ENCODE assay signal across 24 cellular contexts in the genomic region with DNA sequence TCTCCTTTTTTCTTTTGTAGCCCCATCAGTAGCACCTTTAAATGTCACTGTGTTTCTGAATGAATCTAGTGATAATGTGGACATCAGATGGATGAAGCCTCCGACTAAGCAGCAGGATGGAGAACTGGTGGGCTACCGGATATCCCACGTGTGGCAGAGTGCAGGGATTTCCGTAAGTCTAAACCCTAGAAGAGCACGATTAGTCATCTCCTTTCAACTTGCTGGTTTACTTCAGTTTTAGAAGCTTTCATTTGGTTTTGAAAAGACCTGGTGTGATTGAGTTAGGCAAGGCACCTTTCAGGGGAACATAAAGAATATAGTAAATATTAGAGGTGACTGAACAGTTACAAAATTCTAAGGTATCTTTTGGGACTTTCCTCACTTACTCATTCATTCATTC.
A peak's percentile ranks its signal among the peaks of the same experiment; 100 is the strongest.
DNase-seq lines count a peak whose midpoint lies in the region; ATAC-seq and TF ChIP-seq lines count a peak whose summit lies in the region.
"Had no signal": no experiment of that assay in that cellular context is flagged by ENCODE, and none has a peak within 500 bp of the region (broad histone marks: within the 10 kb centered on the region; RNA-seq: fewer than 3 reads in every experiment).

No MANE protein-coding gene starts in this region.

- H3K27ac Mint-ChIP-seq in activated CD4-positive, alpha-beta T cell treated with anti-CD3 and anti-CD28 coated beads for 36 hours, result peak overlapping the region; percentile 74
- H3K27ac Mint-ChIP-seq in natural killer cell treated with Interleukin-12 subunit alpha and Interleukin-12 subunit beta and Interleukin-15 and Interleukin-18, amount 100 ng/mL, for 72 hours, result peak overlapping the region in 1 of 2 donors; percentile 27
- H3K27ac Mint-ChIP-seq in natural killer cell, result no peak overlapping the region
- H3K27ac Mint-ChIP-seq in T-helper 2 cell treated with Interferon-gamma antibody and Interleukin-4, amounts not matched to agents 5 μg/mL and 100 μg/mL, for 36 hours, result no peak overlapping the region
- no peak overlapping the region for H3K27ac Mint-ChIP-seq in stimulated activated naive CD8-positive, alpha-beta T cell treated with anti-CD3 and anti-CD28 coated beads, Interleukin-15, amount 100 ng/mL, for 72 hours
- H3K27ac Mint-ChIP-seq: activated B cell treated with CpG ODN at 0.5 μM for 24 hours; CD4-positive, alpha-beta T cell; naive B cell had no signal

- no peaks in the 10 kb centered on the region for H3K36me3 Mint-ChIP-seq in activated CD4-positive, alpha-beta T cell treated with anti-CD3 and anti-CD28 coated beads for 36 hours (ENCODE audit: low read depth)
- peaks cover 3% of the 10 kb centered on the region for H3K36me3 Mint-ChIP-seq in natural killer cell treated with Interleukin-12 subunit alpha and Interleukin-12 subunit beta and Interleukin-15 and Interleukin-18, amount 100 ng/mL, for 72 hours
- H3K36me3 Mint-ChIP-seq in natural killer cell, result peaks cover 3% of the 10 kb centered on the region
- H3K36me3 Mint-ChIP-seq in T-helper 2 cell treated with Interferon-gamma antibody and Interleukin-4, amounts not matched to agents 5 μg/mL and 100 μg/mL, for 36 hours (ENCODE audit: low read depth), result no peaks in the 10 kb centered on the region

- ATAC-seq in activated CD4-positive, alpha-beta T cell treated with anti-CD3 and anti-CD28 coated beads for 36 hours, result peak; percentile 92
- peak in 1 of 2 donors; percentile 77 for ATAC-seq in natural killer cell treated with Interleukin-12 subunit alpha and Interleukin-12 subunit beta and Interleukin-15 and Interleukin-18, amount 100 ng/mL, for 72 hours
- no peak for ATAC-seq in natural killer cell
- ATAC-seq in stimulated activated naive CD8-positive, alpha-beta T cell treated with anti-CD3 and anti-CD28 coated beads, Interleukin-15, amount 100 ng/mL, for 72 hours, result peak; percentile 94
- ATAC-seq: left ventricle myocardium superior, sciatic nerve had no signal

- peaks cover 15% of the 10 kb centered on the region for H3K4me1 Mint-ChIP-seq in activated CD4-positive, alpha-beta T cell treated with anti-CD3 and anti-CD28 coated beads for 36 hours
- peaks cover 0 to 12% of the 10 kb centered on the region in 2 donors for H3K4me1 Mint-ChIP-seq in natural killer cell treated with Interleukin-12 subunit alpha and Interleukin-12 subunit beta and Interleukin-15 and Interleukin-18, amount 100 ng/mL, for 72 hours (ENCODE audit: low read depth in 2 of 2)
- H3K4me1 Mint-ChIP-seq in natural killer cell, result no peaks in the 10 kb centered on the region
- H3K4me1 Mint-ChIP-seq in T-helper 2 cell treated with Interferon-gamma antibody and Interleukin-4, amounts not matched to agents 5 μg/mL and 100 μg/mL, for 36 hours (ENCODE audit: low read depth), result peaks cover 1% of the 10 kb centered on the region
- H3K4me1 Mint-ChIP-seq in stimulated activated naive CD8-positive, alpha-beta T cell treated with anti-CD3 and anti-CD28 coated beads, Interleukin-15, amount 100 ng/mL, for 72 hours, result peaks cover 18% of the 10 kb centered on the region
- H3K4me1 Mint-ChIP-seq: activated B cell treated with CpG ODN at 0.5 μM for 24 hours, naive B cell had no signal

- intact Hi-C loops in activated CD4-positive, alpha-beta T cell treated with anti-CD3 and anti-CD28 coated beads for 36 hours (cut with DNase I, micrococcal nuclease), result no loop called here
- intact Hi-C loops in natural killer cell (cut with micrococcal nuclease), result no loop called here

- TF ChIP-seq CTCF in natural killer cell (IDR thresholded peaks at IDR 0.05), result no peak

- DNase-seq in activated CD4-positive, alpha-beta T cell treated with anti-CD3 and anti-CD28 coated beads for 36 hours, result peak; percentile 41
- DNase-seq in activated CD4-positive, alpha-beta T cell treated with anti-CD3 and anti-CD28 coated beads for 4 hours, result no peak
- DNase-seq in natural killer cell treated with Interleukin-12 subunit alpha and Interleukin-12 subunit beta and Interleukin-15 and Interleukin-18, amount 100 ng/mL, for 72 hours (ENCODE audit: low spot score), result no peak
- DNase-seq in natural killer cell (no peak), EL (no peak), LoVo (ENCODE audit: low spot score) (no peak)
- peak; percentile 50 for DNase-seq in T-helper 2 cell treated with Interferon-gamma antibody and Interleukin-4, amounts not matched to agents 5 μg/mL and 100 μg/mL, for 36 hours (ENCODE audit: low spot score)
- peak in 1 of 2 donors; percentile 45 for DNase-seq in stimulated activated naive CD8-positive, alpha-beta T cell treated with anti-CD3 and anti-CD28 coated beads, Interleukin-15, amount 100 ng/mL, for 72 hours
- DNase-seq: activated B cell treated with CpG ODN at 0.5 μM for 24 hours; activated CD8-positive, alpha-beta memory T cell treated with anti-CD3 and anti-CD28 coated beads, Interleukin-2, amount 50 U/mL, for 4 hours; anterior cingulate cortex; CD4-positive, alpha-beta T cell; islet precursor cell; left ventricle myocardium superior; naive B cell; NCI-H146; NCI-H2107; NCI-H774; nucleus accumbens; stimulated activated CD4-positive, alpha-beta T cell treated with anti-CD3 and anti-CD28 coated beads, Interleukin-12 subunit alpha, Interleukin-12 subunit beta, amount 100 ng/mL, for 4 hours; SW 1271; thyroid gland had no signal

- H3K4me3 Mint-ChIP-seq in activated CD4-positive, alpha-beta T cell treated with anti-CD3 and anti-CD28 coated beads for 36 hours, result no peak overlapping the region
- peak overlapping the region; percentile 9 for H3K4me3 Mint-ChIP-seq in natural killer cell treated with Interleukin-12 subunit alpha and Interleukin-12 subunit beta and Interleukin-15 and Interleukin-18, amount 100 ng/mL, for 72 hours
- H3K4me3 Mint-ChIP-seq in natural killer cell, result no peak overlapping the region
- no peak overlapping the region for H3K4me3 Mint-ChIP-seq in T-helper 2 cell treated with Interferon-gamma antibody and Interleukin-4, amounts not matched to agents 5 μg/mL and 100 μg/mL, for 36 hours
- peak overlapping the region in 1 of 2 donors; percentile 38 for H3K4me3 Mint-ChIP-seq in stimulated activated naive CD8-positive, alpha-beta T cell treated with anti-CD3 and anti-CD28 coated beads, Interleukin-15, amount 100 ng/mL, for 72 hours
- H3K4me3 Mint-ChIP-seq: activated B cell treated with CpG ODN at 0.5 μM for 24 hours; CD4-positive, alpha-beta T cell; naive B cell; stimulated activated naive CD8-positive, alpha-beta T cell treated with anti-CD3 and anti-CD28 coated beads, Interleukin-15, Interleukin-2, amounts not matched to agents 100 ng/mL and 50 ng/mL, for 24 hours had no signal

- CTCF ChIA-PET in activated CD4-positive, alpha-beta T cell treated with anti-CD3 and anti-CD28 coated beads for 36 hours (lab: Charles Lee), result no interaction called here

- POLR2A ChIA-PET in activated CD4-positive, alpha-beta T cell treated with anti-CD3 and anti-CD28 coated beads for 36 hours (lab: Charles Lee), result no interaction called here

- H3K27me3 Mint-ChIP-seq in activated CD4-positive, alpha-beta T cell treated with anti-CD3 and anti-CD28 coated beads for 36 hours, result no peaks in the 10 kb centered on the region
- H3K27me3 Mint-ChIP-seq in natural killer cell treated with Interleukin-12 subunit alpha and Interleukin-12 subunit beta and Interleukin-15 and Interleukin-18, amount 100 ng/mL, for 72 hours, result no peaks in the 10 kb centered on the region
- H3K27me3 Mint-ChIP-seq in natural killer cell (ENCODE audit: low read depth in 2 of 2), result no peaks in the 10 kb centered on the region
- H3K27me3 Mint-ChIP-seq in T-helper 2 cell treated with Interferon-gamma antibody and Interleukin-4, amounts not matched to agents 5 μg/mL and 100 μg/mL, for 36 hours (ENCODE audit: low read depth), result peaks cover 6% of the 10 kb centered on the region
- no peaks in the 10 kb centered on the region for H3K27me3 Mint-ChIP-seq in stimulated activated naive CD8-positive, alpha-beta T cell treated with anti-CD3 and anti-CD28 coated beads, Interleukin-15, amount 100 ng/mL, for 72 hours
- H3K27me3 Mint-ChIP-seq: CD4-positive, alpha-beta T cell had no signal

- H3K9me3 Mint-ChIP-seq in activated CD4-positive, alpha-beta T cell treated with anti-CD3 and anti-CD28 coated beads for 36 hours (ENCODE audit: low read depth), result no peaks in the 10 kb centered on the region
- peaks cover 1% of the 10 kb centered on the region for H3K9me3 Mint-ChIP-seq in natural killer cell treated with Interleukin-12 subunit alpha and Interleukin-12 subunit beta and Interleukin-15 and Interleukin-18, amount 100 ng/mL, for 72 hours
- peaks cover 0 to 1% of the 10 kb centered on the region in 2 donors for H3K9me3 Mint-ChIP-seq in natural killer cell
- H3K9me3 Mint-ChIP-seq in T-helper 2 cell treated with Interferon-gamma antibody and Interleukin-4, amounts not matched to agents 5 μg/mL and 100 μg/mL, for 36 hours, result no peaks in the 10 kb centered on the region
- H3K9me3 Mint-ChIP-seq in stimulated activated naive CD8-positive, alpha-beta T cell treated with anti-CD3 and anti-CD28 coated beads, Interleukin-15, amount 100 ng/mL, for 72 hours, result peaks cover under 1 to 2% of the 10 kb centered on the region in 2 donors

Comparison
In these comparisons a context has a peak if more than half of its experiments do, and no peak if none do; other contexts are left out.
1. DNase-seq: peak in activated CD4-positive, alpha-beta T cell treated with anti-CD3 and anti-CD28 coated beads for 36 hours (single experiment) and T-helper 2 cell treated with Interferon-gamma antibody and Interleukin-4, amounts not matched to agents 5 μg/mL and 100 μg/mL, for 36 hours (single experiment); none in activated CD4-positive, alpha-beta T cell treated with anti-CD3 and anti-CD28 coated beads for 4 hours (0 of 2), natural killer cell treated with Interleukin-12 subunit alpha and Interleukin-12 subunit beta and Interleukin-15 and Interleukin-18, amount 100 ng/mL, for 72 hours (single experiment), natural killer cell (single experiment), EL (single experiment) and LoVo (single experiment).
2. ATAC-seq: peak in activated CD4-positive, alpha-beta T cell treated with anti-CD3 and anti-CD28 coated beads for 36 hours (single experiment) and stimulated activated naive CD8-positive, alpha-beta T cell treated with anti-CD3 and anti-CD28 coated beads, Interleukin-15, amount 100 ng/mL, for 72 hours (single experiment); none in natural killer cell (0 of 3).